11 cellular contexts compared by ENCODE assay signal in genomic region chr10:62093863-62094291, GRCh38.
DNase-seq lines count a peak whose midpoint lies in the region; ATAC-seq and TF ChIP-seq lines count a peak whose summit lies in the region.
"Had no signal": no experiment of that assay in that cellular context is flagged by ENCODE, and none has a peak within 500 bp of the region (broad histone marks: within the 10 kb centered on the region; RNA-seq: fewer than 3 reads in every experiment).

No MANE protein-coding gene starts in this region.

- no peak for TF ChIP-seq CTCF in Panc1 (IDR thresholded peaks at IDR 0.05)
- no peak for TF ChIP-seq CTCF in fibroblast of mammary gland (conservative IDR thresholded peaks at IDR 0.05; ENCODE audit: control insufficient read depth, insufficient read depth, low read depth, low read length)
- no peak for TF ChIP-seq CTCF in osteocyte (IDR thresholded peaks at IDR 0.05)

- no peak for DNase-seq in CD4-positive, CD25-positive, alpha-beta regulatory T cell
- DNase-seq in Panc1 (ENCODE audit: low read depth, low spot score) (no peak), fibroblast of mammary gland (ENCODE audit: low read depth) (peak; percentile 59), osteocyte (ENCODE audit: extremely low spot score, unreplicated experiment) (no peak), NCI-H2227 (lab: John Stamatoyannopoulos, UW; ENCODE audit: unreplicated experiment) (no peak), Kasumi-1 (lab: John Stamatoyannopoulos, UW) (no peak), amygdala (lab: John Stamatoyannopoulos, UW) (no peak)
- DNase-seq: effector memory CD4-positive, alpha-beta T cell; NCI-H2107 had no signal

- peaks cover 0 to 3% (median 0%) of the 10 kb centered on the region in 7 donors for H3K9me3 Mint-ChIP-seq in CD4-positive, CD25-positive, alpha-beta regulatory T cell
- no peaks in the 10 kb centered on the region for H3K9me3 Mint-ChIP-seq in osteocyte (ENCODE audit: unreplicated experiment)

- TSS peak; percentile 65 for BruUV-seq in Panc1 (replicated peaks; lab: Mats Ljungman, UMichigan)

- H3K27me3 ChIP-seq in CD4-positive, CD25-positive, alpha-beta regulatory T cell (ENCODE audit: control insufficient read depth, insufficient read depth, low read length) = no peaks in the 10 kb centered on the region
- no peaks in the 10 kb centered on the region for H3K27me3 ChIP-seq in Panc1 (ENCODE audit: control insufficient read depth, insufficient read depth, low read length)

- H3K4me3 Mint-ChIP-seq in CD4-positive, CD25-positive, alpha-beta regulatory T cell = no peak overlapping the region
- H3K4me3 Mint-ChIP-seq in osteocyte (ENCODE audit: unreplicated experiment) = peak overlapping the region; percentile 18

- CTCF ChIA-PET in Panc1 (lab: Charles Lee) = no interaction called here

- peaks cover 34 to 66% (median 54%) of the 10 kb centered on the region in 4 donors for H3K4me1 Mint-ChIP-seq in CD4-positive, CD25-positive, alpha-beta regulatory T cell
- H3K4me1 Mint-ChIP-seq in osteocyte (ENCODE audit: unreplicated experiment) = peaks cover 73% of the 10 kb centered on the region

- peaks cover 71% of the 10 kb centered on the region for H3K36me3 Mint-ChIP-seq in CD4-positive, CD25-positive, alpha-beta regulatory T cell
- peaks cover 70% of the 10 kb centered on the region for H3K36me3 Mint-ChIP-seq in osteocyte (ENCODE audit: unreplicated experiment)

- no peak overlapping the region for H3K27ac ChIP-seq in CD4-positive, CD25-positive, alpha-beta regulatory T cell (ENCODE audit: insufficient read depth, low read length, poor library complexity, severe bottlenecking)
- H3K27ac ChIP-seq in Panc1 (ENCODE audit: low read length) = peak overlapping the region; percentile 92

- POLR2A ChIA-PET in Panc1 (lab: Charles Lee) = interaction anchor here (0.5 kb wide), 1 partner anchor 98 kb away, joined by 4 read pairs; no protein-coding TSS in a partner anchor

- no peak overlapping the region for H3K4me3 ChIP-seq in CD4-positive, CD25-positive, alpha-beta regulatory T cell (ENCODE audit: low read depth, low read length)
- H3K4me3 ChIP-seq in Panc1 (ENCODE audit: low read depth in 2 of 2, low read length in 2 of 2) (no peak overlapping the region), fibroblast of mammary gland (ENCODE audit: control insufficient read depth, low read depth, low read length) (no peak overlapping the region)

- no peaks in the 10 kb centered on the region for H3K27me3 Mint-ChIP-seq in CD4-positive, CD25-positive, alpha-beta regulatory T cell
- H3K27me3 Mint-ChIP-seq in osteocyte (ENCODE audit: unreplicated experiment) = no peaks in the 10 kb centered on the region

- intact Hi-C loops in Panc1 (cut with micrococcal nuclease; ENCODE audit: unreplicated experiment) = no loop called here

- peaks cover 70% of the 10 kb centered on the region for H3K36me3 ChIP-seq in CD4-positive, CD25-positive, alpha-beta regulatory T cell (ENCODE audit: control insufficient read depth, insufficient read depth, low read length)
- peaks cover 5% of the 10 kb centered on the region; the same call in 1 of the 2 replicates for H3K36me3 ChIP-seq in Panc1 (ENCODE audit: control insufficient read depth, insufficient read depth, low read length)

- in situ Hi-C loops in Panc1 (cut with HindIII; ENCODE audit: low pct_unique_long_range_greater_than_20kb, low sequenced_read_pairs) = no loop called here

- H3K9me3 ChIP-seq in CD4-positive, CD25-positive, alpha-beta regulatory T cell (ENCODE audit: control insufficient read depth in 2 of 2, low read length in 2 of 2) = no peaks in the 10 kb centered on the region
- no peaks in the 10 kb centered on the region for H3K9me3 ChIP-seq in Panc1 (ENCODE audit: control insufficient read depth, insufficient read depth, low read depth, low read length)

- peak overlapping the region; percentile 37 to 65 (median 57) for H3K27ac Mint-ChIP-seq in CD4-positive, CD25-positive, alpha-beta regulatory T cell
- peak overlapping the region; percentile 92 for H3K27ac Mint-ChIP-seq in osteocyte (ENCODE audit: unreplicated experiment)

- H3K4me1 ChIP-seq in CD4-positive, CD25-positive, alpha-beta regulatory T cell (ENCODE audit: control insufficient read depth, insufficient read depth, low read length, poor library complexity, severe bottlenecking) = peaks cover 7% of the 10 kb centered on the region
- peaks cover 51% of the 10 kb centered on the region for H3K4me1 ChIP-seq in Panc1 (ENCODE audit: control insufficient read depth, insufficient read depth, low read length)

- no peak for ATAC-seq in CD4-positive, CD25-positive, alpha-beta regulatory T cell (ENCODE audit: low read depth in 2 of 2)
- ATAC-seq in Panc1 (peak; percentile 83), GM18502 (IDR thresholded peaks at IDR 0.05; ENCODE audit: poor library complexity, unreplicated experiment) (no peak)
- ATAC-seq: activated CD4-positive, CD25-positive, alpha-beta regulatory T cell treated with anti-CD3 and anti-CD28 coated beads, Interleukin-2, amount 50 U/mL, for 24 hours had no signal
